Comparison of ENCODE assay signal across 9 cellular contexts in genomic region chr15:92683511-92683834, GRCh38. TPM values are rescaled to one million over a fixed set of nuclear protein-coding genes. Genes with fewer than 3 reads are reported as not detected.
DNase-seq lines count a peak whose midpoint lies in the region; ATAC-seq and TF ChIP-seq lines count a peak whose summit lies in the region.
"Had no signal": no experiment of that assay in that cellular context is flagged by ENCODE, and none has a peak within 500 bp of the region (broad histone marks: within the 10 kb centered on the region; RNA-seq: fewer than 3 reads in every experiment).

No MANE protein-coding gene starts in this region.

- TF ChIP-seq CTCF in Peyer's patch (IDR thresholded peaks at IDR 0.05) (peak in 4 of 6 experiments; percentile 25 to 59 (median 48)), heart left ventricle (IDR thresholded peaks at IDR 0.05) (peak; percentile 22 to 75 (median 68))

- no peaks in the 10 kb centered on the region for H3K27me3 ChIP-seq in Peyer's patch
- no peaks in the 10 kb centered on the region for H3K27me3 ChIP-seq in heart left ventricle

- H3K27ac ChIP-seq in Peyer's patch, result no peak overlapping the region
- H3K27ac ChIP-seq in heart left ventricle, result peak overlapping the region in 1 of 12 donors; percentile 70
- H3K27ac ChIP-seq: KMS-11 had no signal

- intact Hi-C loops in heart left ventricle (cut with DNase I), result loop anchor here (1.0 to 10.0 kb wide), 9 partner anchors 29 to 289 kb away; partner anchors contain the start of genes FAM174B (in 1 of the 10) and ST8SIA2 (in 1 of the 10)

- TF ChIP-seq POLR2A in Peyer's patch (IDR thresholded peaks at IDR 0.05) (no peak), heart left ventricle (IDR thresholded peaks at IDR 0.05) (no peak)

- H3K36me3 ChIP-seq in Peyer's patch, result no peaks in the 10 kb centered on the region
- no peaks in the 10 kb centered on the region for H3K36me3 ChIP-seq in heart left ventricle

- no peaks in the 10 kb centered on the region for H3K9me3 ChIP-seq in Peyer's patch
- peaks cover 0 to 7% (median 0%) of the 10 kb centered on the region in 12 donors for H3K9me3 ChIP-seq in heart left ventricle

- DNase-seq in NCI-H1436 (lab: John Stamatoyannopoulos, UW), result peak; percentile 5
- no peak for DNase-seq in NCI-H1436 treated with DMSO at 0.1 percent for 48 hours (lab: John Stamatoyannopoulos, UW)
- peak in 1 of 3 donors; percentile 52 for DNase-seq in Peyer's patch
- DNase-seq in heart left ventricle, result peak in 4 of 5 donors; percentile 35 to 53 (median 40)
- peak; percentile 57 for DNase-seq in smooth muscle cell of the brain vasculature (ENCODE audit: low read depth, low spot score)
- no peak for DNase-seq in NAMALWA (ENCODE audit: low spot score)
- DNase-seq in GM19238 (ENCODE audit: insufficient read length, low spot score), result no peak

- 19 to 55% (median 44%) methylated on average over 6 of the region's 6 CpGs for WGBS in heart left ventricle, 4 donors

- ATAC-seq in heart left ventricle, result peak in 3 of 4 donors; percentile 57 to 76 (median 61)
- ATAC-seq in GM19452 (IDR thresholded peaks at IDR 0.05; ENCODE audit: unreplicated experiment), result no peak

- no peak overlapping the region for H3K4me3 ChIP-seq in Peyer's patch
- no peak overlapping the region for H3K4me3 ChIP-seq in heart left ventricle

- H3K4me1 ChIP-seq in Peyer's patch, result no peaks in the 10 kb centered on the region
- peaks cover 0 to 20% (median under 1%) of the 10 kb centered on the region in 12 donors for H3K4me1 ChIP-seq in heart left ventricle

RNA-seq across cellular contexts. Expression of gene FAM174B, which starts 27.9 kb away (rescaled TPM):
- total RNA-seq in Peyer's patch (10 to 100 TPM in 2 of 4 donors, 1 to 10 TPM in 2; 9.0 to 14.0 (median 11.4) TPM), heart left ventricle (10 to 100 TPM in 8 of 9 donors, 1 to 10 TPM in 1; 9.6 to 22.2 (median 12.3) TPM)
- 1 to 10 TPM; 6.8 to 8.3 TPM for polyA plus RNA-seq in heart left ventricle

Comparison
In these comparisons a context has a peak if more than half of its experiments do, and no peak if none do; other contexts are left out.
1. DNase-seq: peak in NCI-H1436 (single experiment), heart left ventricle (4 of 5) and smooth muscle cell of the brain vasculature (single experiment); none in NCI-H1436 treated with DMSO at 0.1 percent for 48 hours (single experiment), NAMALWA (single experiment) and GM19238 (single experiment).